11 cellular contexts compared by ENCODE assay signal in the genomic region with DNA sequence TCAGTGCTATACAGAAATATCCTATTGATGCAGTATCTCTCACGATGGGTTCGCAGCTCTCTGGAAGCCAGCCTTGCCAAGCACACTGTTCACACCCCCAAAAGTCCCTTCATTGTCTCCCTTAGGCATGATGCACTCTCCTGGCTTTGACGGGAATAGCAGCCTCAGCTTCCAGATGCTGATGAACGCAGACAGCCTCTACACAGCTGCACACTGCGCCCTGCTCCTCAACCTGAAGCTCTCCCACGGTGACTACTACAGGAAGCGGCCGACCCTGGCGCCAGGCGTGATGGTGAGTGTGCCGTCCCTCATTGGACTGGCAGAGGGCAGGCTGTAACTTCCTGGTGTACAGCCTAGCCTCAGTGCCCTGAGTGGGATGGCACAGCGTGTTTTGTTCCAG.
A peak's percentile ranks its signal among the peaks of the same experiment; 100 is the strongest.
DNase-seq lines count a peak whose midpoint lies in the region; ATAC-seq, FAIRE-seq and TF ChIP-seq lines count a peak whose summit lies in the region.
"Had no signal": no experiment of that assay in that cellular context is flagged by ENCODE, and none has a peak within 500 bp of the region (broad histone marks: within the 10 kb centered on the region; RNA-seq: fewer than 3 reads in every experiment).

No MANE protein-coding gene starts in this region.

- BruUV-seq in HepG2 (replicated peaks; lab: Mats Ljungman, UMichigan) = no TSS peak

- no peak overlapping the region for H3K9ac ChIP-seq in HepG2 (ENCODE audit: insufficient read depth, low read depth, low read length)
- H3K9ac ChIP-seq in Karpas-422 (ENCODE audit: low read length) = no peak overlapping the region

- no peaks in the 10 kb centered on the region for H3K36me3 ChIP-seq in HepG2 (replicated peaks in 1 of 2; ENCODE audit: control insufficient read depth in 1 of 2, insufficient read depth in 2 of 2, low read length in 2 of 2)
- no peaks in the 10 kb centered on the region for H3K36me3 ChIP-seq in Karpas-422 (ENCODE audit: insufficient read depth, low read length)
- H3K36me3 ChIP-seq: ovary, thoracic aorta had no signal

- no peak overlapping the region for H3K27ac ChIP-seq in HepG2 (ENCODE audit: extremely low read length, insufficient read depth, low read length)
- H3K27ac ChIP-seq in Karpas-422 (ENCODE audit: low read length) = no peak overlapping the region
- H3K27ac ChIP-seq in coronary artery = no peak overlapping the region
- H3K27ac ChIP-seq: ovary, SJCRH30, thoracic aorta had no signal

- in situ Hi-C loops in HepG2 (cut with HindIII; ENCODE audit: extremely low pct_ligation_motif_present, low pct_unique_long_range_greater_than_20kb) = loop anchor here (25.0 kb wide), 1 partner anchor 309 kb away; no protein-coding TSS in a partner anchor

- H3K27ac Mint-ChIP-seq in chondrocyte (ENCODE audit: unreplicated experiment) (no peak overlapping the region), CD14-positive monocyte (no peak overlapping the region)

- 37% methylated on average over 10 of the region's 12 CpGs for WGBS in HepG2 (ENCODE audit: low lambda C conversion rate)

- H3K27me3 ChIP-seq in HepG2 (ENCODE audit: control insufficient read depth in 1 of 2, insufficient read depth in 2 of 2, low read length in 2 of 2) (no peaks in the 10 kb centered on the region), Karpas-422 (ENCODE audit: low read length) (no peaks in the 10 kb centered on the region)
- H3K27me3 ChIP-seq: ovary, SJCRH30 had no signal

- CTCF ChIA-PET in HepG2 (lab: Yijun Ruan, JAX; ENCODE audit: low intra/inter-chr PET ratio, low total read pairs) = interaction anchor here (1.4 to 5.6 kb wide), 3 partner anchors 11 to 163 kb away, joined by 3 to 51 read pairs (median 5); partner anchors contain the start of gene ARFGEF3

- peak; percentile 97 for ATAC-seq in HepG2

- no peaks in the 10 kb centered on the region for H3K4me1 Mint-ChIP-seq in chondrocyte (ENCODE audit: low read depth)
- H3K4me1 Mint-ChIP-seq in CD14-positive monocyte = no peaks in the 10 kb centered on the region

- no peak overlapping the region for H3K4me3 Mint-ChIP-seq in chondrocyte (ENCODE audit: unreplicated experiment)
- no peak overlapping the region for H3K4me3 Mint-ChIP-seq in CD14-positive monocyte

- peak; percentile 60 for TF ChIP-seq CTCF in chondrocyte (IDR thresholded peaks at IDR 0.05)
- TF ChIP-seq CTCF in HepG2 (CRISPR knock-in tag; IDR thresholded peaks at IDR 0.05) = peak; percentile 87
- no peak for TF ChIP-seq CTCF in CD14-positive monocyte (IDR thresholded peaks at IDR 0.05)
- no peak for TF ChIP-seq CTCF in coronary artery (IDR thresholded peaks at IDR 0.05)

- H3K4me2 ChIP-seq in HepG2 (ENCODE audit: low read depth, low read length) = no peak overlapping the region
- no peak overlapping the region for H3K4me2 ChIP-seq in Karpas-422 (ENCODE audit: low read depth, low read length, poor library complexity, severe bottlenecking)

- peak; percentile 61 for FAIRE-seq in HepG2 (lab: Jason Lieb, UNC)

- no peaks in the 10 kb centered on the region for H3K9me3 ChIP-seq in HepG2 (ENCODE audit: low read length)
- no peaks in the 10 kb centered on the region for H3K9me3 ChIP-seq in Karpas-422 (ENCODE audit: low read length)
- H3K9me3 ChIP-seq: ovary, SJCRH30, thoracic aorta had no signal

- H2AFZ ChIP-seq in HepG2 (ENCODE audit: low read length) (no peak overlapping the region), Karpas-422 (ENCODE audit: low read length) (no peak overlapping the region)

- H3K9me3 Mint-ChIP-seq in chondrocyte (ENCODE audit: low read depth) = no peaks in the 10 kb centered on the region
- no peaks in the 10 kb centered on the region for H3K9me3 Mint-ChIP-seq in CD14-positive monocyte

- peak; percentile 25 for DNase-seq in AG08396 (ENCODE audit: low spot score)
- DNase-seq in LHCN-M2 (ENCODE audit: low read depth) = peak; percentile 14
- no peak for DNase-seq in chondrocyte (ENCODE audit: low spot score)
- DNase-seq in HepG2 (ENCODE audit: low spot score) = peak; percentile 64
- no peak for DNase-seq in CD14-positive monocyte (ENCODE audit: low spot score)
- no peak for DNase-seq in Karpas-422
- DNase-seq in coronary artery (ENCODE audit: low spot score) = no peak
- DNase-seq in SIG-M5 (lab: John Stamatoyannopoulos, UW) = no peak

- no peak for TF ChIP-seq POLR2A in HepG2 (IDR thresholded peaks at IDR 0.05; ENCODE audit: insufficient read depth in 1 of 2, low read depth in 2 of 2, low read length in 2 of 2)

- POLR2A ChIA-PET in HepG2 (lab: Yijun Ruan, JAX) = no interaction called here

- H3K9me2 ChIP-seq in Karpas-422 (replicated peaks; ENCODE audit: insufficient read depth, low read length) = no peaks in the 10 kb centered on the region

- intact Hi-C loops in HepG2 (cut with micrococcal nuclease; ENCODE audit: unreplicated experiment) (loop anchor here (1.0 to 5.0 kb wide), 3 partner anchors 56 to 162 kb away; partner anchors contain the start of gene ARFGEF3), CD14-positive monocyte (cut with micrococcal nuclease) (no loop called here)

- H3K27me3 Mint-ChIP-seq in chondrocyte (ENCODE audit: low read depth) (no peaks in the 10 kb centered on the region), CD14-positive monocyte (ENCODE audit: low read depth in 3 of 3) (peaks cover 0 to 3% (median 0%) of the 10 kb centered on the region in 3 donors)

- peak; percentile 72; the same call in 1 of the 2 replicates for TF ChIP-seq RAD21 in HepG2 (CRISPR knock-in tag; IDR thresholded peaks at IDR 0.05)

- H3K79me2 ChIP-seq in HepG2 (ENCODE audit: insufficient read depth, low read length) = no peaks in the 10 kb centered on the region
- no peaks in the 10 kb centered on the region for H3K79me2 ChIP-seq in Karpas-422 (ENCODE audit: low read length)

- H4K20me1 ChIP-seq in HepG2 (ENCODE audit: insufficient read depth, low read length) = no peaks in the 10 kb centered on the region
- no peaks in the 10 kb centered on the region for H4K20me1 ChIP-seq in Karpas-422 (ENCODE audit: insufficient read depth, low read depth, low read length)

- H3K4me1 ChIP-seq in HepG2 (ENCODE audit: insufficient read depth, low read length) (no peaks in the 10 kb centered on the region), Karpas-422 (ENCODE audit: low read length) (no peaks in the 10 kb centered on the region)
- H3K4me1 ChIP-seq: SJCRH30 had no signal

- H3K4me3 ChIP-seq in HepG2 (replicated peaks in 1 of 3; ENCODE audit: insufficient read depth in 1 of 3, low read depth in 2 of 3, low read length in 3 of 3) (no peak overlapping the region), Karpas-422 (ENCODE audit: low read length) (no peak overlapping the region), coronary artery (no peak overlapping the region)
- H3K4me3 ChIP-seq: ovary, SJCRH30, thoracic aorta had no signal

- TF ChIP-seq EP300 in HepG2 (IDR thresholded peaks at IDR 0.05; ENCODE audit: low read depth in 2 of 2, low read length in 2 of 2) (no peak), HepG2 (CRISPR knock-in tag; IDR thresholded peaks at IDR 0.05; ENCODE audit: borderline replicate concordance) (no peak)

- no peaks in the 10 kb centered on the region for H3K36me3 Mint-ChIP-seq in chondrocyte (ENCODE audit: low read depth)
- H3K36me3 Mint-ChIP-seq in CD14-positive monocyte = no peaks in the 10 kb centered on the region

TF ChIP-seq in HepG2, 621 proteins besides CTCF, POLR2A, EP300 and RAD21 (continues in another document):
- 0 out of 2 replicates have a peak, but pooled peaks have one; percentile 33 for TF ChIP-seq ZNF605 (CRISPR knock-in tag; IDR thresholded peaks at IDR 0.05)
- TF ChIP-seq TBX3 (IDR thresholded peaks at IDR 0.05; ENCODE audit: borderline replicate concordance) = no peak
- TF ChIP-seq ZNF383 (CRISPR knock-in tag; IDR thresholded peaks at IDR 0.05; ENCODE audit: borderline replicate concordance) = no peak
- TF ChIP-seq ZNF660 (CRISPR knock-in tag; IDR thresholded peaks at IDR 0.05; ENCODE audit: borderline replicate concordance, low read depth) = no peak
- no peak for TF ChIP-seq ZHX1 (CRISPR knock-in tag; IDR thresholded peaks at IDR 0.05; ENCODE audit: low read depth)
- TF ChIP-seq ZNF232 (CRISPR knock-in tag; IDR thresholded peaks at IDR 0.05; ENCODE audit: borderline replicate concordance) = no peak
- TF ChIP-seq ETV6 (CRISPR knock-in tag; conservative IDR thresholded peaks at IDR 0.05) = no peak
- TF ChIP-seq MEF2D (CRISPR knock-in tag; IDR thresholded peaks at IDR 0.05) = 0 out of 2 replicates have a peak, but pooled peaks have one; percentile 36
- 0 out of 2 replicates have a peak, but pooled peaks have one; percentile 47 for TF ChIP-seq HNF1B (CRISPR knock-in tag; IDR thresholded peaks at IDR 0.05)
- 0 out of 2 replicates have a peak, but pooled peaks have one; percentile 54 for TF ChIP-seq CBX5 (CRISPR knock-in tag; IDR thresholded peaks at IDR 0.05; ENCODE audit: borderline replicate concordance)

Comparison
In these comparisons a context has a peak if more than half of its experiments do, and no peak if none do; other contexts are left out.
1. DNase-seq: peak in AG08396 (single experiment), LHCN-M2 (single experiment) and HepG2 (single experiment); none in chondrocyte (single experiment), CD14-positive monocyte (single experiment), Karpas-422 (single experiment), coronary artery (single experiment) and SIG-M5 (single experiment).
2. CTCF ChIP-seq: peak in chondrocyte (single experiment) and HepG2 (single experiment); none in CD14-positive monocyte (single experiment) and coronary artery (single experiment).